ENCODE assay signal across 38 cellular contexts in genomic region chr3:93983408-93983807, GRCh38. TPM values are rescaled to one million over a fixed set of nuclear protein-coding genes. Genes with fewer than 3 reads are reported as not detected.
"Had no signal": no experiment of that assay in that cellular context is flagged by ENCODE, and none has a peak within 500 bp of the region (broad histone marks: within the 10 kb centered on the region; RNA-seq: fewer than 3 reads in every experiment).

No MANE protein-coding gene starts in this region.

- H3K4me3 ChIP-seq: adrenal gland, body of pancreas, breast epithelium had no signal

- ATAC-seq: activated CD8-positive, alpha-beta T cell treated with anti-CD3 and anti-CD28 coated beads for 36 hours; activated naive CD4-positive, alpha-beta T cell treated with anti-CD3 and anti-CD28 coated beads, Interleukin-2, amount 50 U/mL, for 72 hours; activated T-cell treated with anti-CD3 and anti-CD28 coated beads, Interleukin-2, amount 50 U/mL, for 4 hours; activated T-cell treated with anti-CD3 and anti-CD28 coated beads, Interleukin-2, amount 50 U/mL, for 72 hours; activated T-helper 17 cell treated with anti-CD3 and anti-CD28 coated beads, Interleukin-2, amount 50 U/mL, for 72 hours; body of pancreas had no signal

- H3K27me3 ChIP-seq: adrenal gland, body of pancreas, brain microvascular endothelial cell, breast epithelium had no signal

- FAIRE-seq: astrocyte, TTC549 had no signal

- H3K27ac ChIP-seq: adrenal gland, body of pancreas, brain microvascular endothelial cell, breast epithelium, VCaP had no signal

- H3K36me3 ChIP-seq: adrenal gland, brain microvascular endothelial cell, breast epithelium had no signal

- H3K4me1 ChIP-seq: breast epithelium had no signal

- H3K9me3 ChIP-seq: adrenal gland, body of pancreas, breast epithelium had no signal

- DNase-seq: activated B cell treated with CpG ODN at 0.5 μM for 24 hours; activated CD4-positive, alpha-beta memory T cell treated with anti-CD3 and anti-CD28 coated beads for 36 hours; activated CD4-positive, alpha-beta T cell treated with anti-CD3 and anti-CD28 coated beads for 4 hours; activated CD4-positive, alpha-beta T cell treated with anti-CD3 and anti-CD28 coated beads, Interleukin-2, amount 10 ng/mL, durations not matched to agents 24 days and 14 days; activated CD4-positive, alpha-beta T cell treated with anti-CD3 and anti-CD28 coated beads, Interleukin-2, amount 50 U/mL, for 1 hour; activated CD4-positive, alpha-beta T cell treated with anti-CD3 and anti-CD28 coated beads, Interleukin-2, amount 50 U/mL, for 4 hours; activated CD4-positive, CD25-positive, alpha-beta regulatory T cell treated with anti-CD3 and anti-CD28 coated beads, Interleukin-2, amount 50 U/mL, for 72 hours; activated CD8-positive, alpha-beta memory T cell treated with anti-CD3 and anti-CD28 coated beads, Interleukin-2, amount 50 U/mL, for 4 hours; activated CD8-positive, alpha-beta T cell treated with anti-CD3 and anti-CD28 coated beads for 36 hours; activated effector memory CD4-positive, alpha-beta T cell treated with anti-CD3 and anti-CD28 coated beads, Interleukin-2, amount 50 U/mL, for 16 hours; activated gamma-delta T cell treated with Interleukin-2 at 50 U/mL for 16 hours; activated naive CD4-positive, alpha-beta T cell; activated naive CD4-positive, alpha-beta T cell treated with anti-CD3 and anti-CD28 coated beads for 36 hours; activated naive CD4-positive, alpha-beta T cell treated with anti-CD3 and anti-CD28 coated beads, Interleukin-2, amount 50 U/mL, for 16 hours; activated naive CD8-positive, alpha-beta T cell treated with anti-CD3 and anti-CD28 coated beads for 36 hours; activated T-cell treated with anti-CD3 and anti-CD28 coated beads for 4 hours; activated T-cell treated with anti-CD3 and anti-CD28 coated beads, Interleukin-2, amount 50 U/mL, for 1 hour; activated T-cell treated with anti-CD3 and anti-CD28 coated beads, Interleukin-2, amount 50 U/mL, for 4 hours; activated T-cell treated with anti-CD3 and anti-CD28 coated beads, Interleukin-2, amount 50 U/mL, for 72 hours; adrenal gland; amniotic stem cell; aorta; body of pancreas; brain microvascular endothelial cell; central memory CD4-positive, alpha-beta T cell; T-helper 2 cell; T-helper 9 cell had no signal

RNA-seq across cellular contexts. Expression of gene PROS1, which starts 9.7 kb away (rescaled TPM):
- total RNA-seq: activated B cell treated with CpG ODN at 0.5 μM for 24 hours had no signal

RNA-seq across cellular contexts. Expression of gene STX19, which starts 45.0 kb away (rescaled TPM):
- total RNA-seq: activated B cell treated with CpG ODN at 0.5 μM for 24 hours; activated CD4-positive, alpha-beta memory T cell treated with anti-CD3 and anti-CD28 coated beads for 36 hours; activated CD4-positive, alpha-beta T cell treated with anti-CD3 and anti-CD28 coated beads, Interleukin-2, amount 10 ng/mL, durations not matched to agents 24 days and 14 days; activated CD8-positive, alpha-beta memory T cell treated with anti-CD3 and anti-CD28 coated beads for 36 hours; activated CD8-positive, alpha-beta T cell treated with anti-CD3 and anti-CD28 coated beads for 36 hours; activated naive CD4-positive, alpha-beta T cell treated with anti-CD3 and anti-CD28 coated beads for 36 hours; activated naive CD4-positive, alpha-beta T cell treated with anti-CD3 and anti-CD28 coated beads, Interleukin-2, amount 50 U/mL, for 72 hours; activated naive CD8-positive, alpha-beta T cell treated with anti-CD3 and anti-CD28 coated beads for 36 hours; activated T-cell treated with anti-CD3 and anti-CD28 coated beads, Interleukin-2, amount 50 U/mL, for 4 hours; activated T-cell treated with anti-CD3 and anti-CD28 coated beads, Interleukin-2, amount 50 U/mL, for 72 hours; activated T-helper 1 cell treated with anti-CD3 and anti-CD28 coated beads, Interleukin-12 subunit alpha, Interleukin-12 subunit beta, Interleukin-2, Interleukin-4 antibody, amounts not matched to agents 30 ng/mL and 10 ng/mL and 1 ng/mL, durations not matched to agents 14 hours and 24 hours and 36 hours; activated T-helper 17 cell treated with anti-CD3 and anti-CD28 coated beads, Interleukin-2, amount 50 U/mL, for 72 hours; adrenal gland; astrocyte; cardiac septum; cerebellum; T-helper 1 cell treated with Interleukin-12 subunit alpha and Interleukin-12 subunit beta and Interleukin-4 antibody, amounts not matched to agents 30 ng/mL and 1 ng/mL, for 36 hours had no signal
